Comparison of ENCODE assay signal across 23 cellular contexts in genomic region chr20:57801046-57801445, GRCh38.
"Had no signal": no experiment of that assay in that cellular context is flagged by ENCODE, and none has a peak within 500 bp of the region (broad histone marks: within the 10 kb centered on the region; RNA-seq: fewer than 3 reads in every experiment).

No MANE protein-coding gene starts in this region.

- H3K36me3 Mint-ChIP-seq: activated naive CD4-positive, alpha-beta T cell treated with anti-CD3 and anti-CD28 coated beads, Interleukin-2, amount 50 U/mL, for 72 hours; natural killer cell; neural progenitor cell had no signal

- H3K9me3 ChIP-seq: breast epithelium, gastroesophageal sphincter, lower lobe of right lung, spleen, tibial nerve had no signal

- H3K27ac Mint-ChIP-seq: activated CD4-positive, alpha-beta memory T cell treated with anti-CD3 and anti-CD28 coated beads, Interleukin-2, amount 10 ng/mL, durations not matched to agents 7 days and 5 days; activated CD4-positive, alpha-beta T cell treated with anti-CD3 and anti-CD28 coated beads, Interleukin-2, amount 10 ng/mL, durations not matched to agents 7 days and 5 days; activated naive CD4-positive, alpha-beta T cell treated with anti-CD3 and anti-CD28 coated beads, Interleukin-2, amount 50 U/mL, for 72 hours; activated T-cell treated with anti-CD3 and anti-CD28 coated beads, Interleukin-2, amount 50 U/mL, for 24 hours; natural killer cell; neural progenitor cell had no signal

- H3K9me3 Mint-ChIP-seq: activated CD4-positive, alpha-beta memory T cell treated with anti-CD3 and anti-CD28 coated beads, Interleukin-2, amount 10 ng/mL, durations not matched to agents 7 days and 5 days; activated CD4-positive, alpha-beta T cell treated with anti-CD3 and anti-CD28 coated beads, Interleukin-2, amount 10 ng/mL, durations not matched to agents 7 days and 5 days; activated naive CD4-positive, alpha-beta T cell treated with anti-CD3 and anti-CD28 coated beads, Interleukin-2, amount 50 U/mL, for 72 hours; activated T-cell treated with anti-CD3 and anti-CD28 coated beads, Interleukin-2, amount 50 U/mL, for 24 hours; natural killer cell; neural progenitor cell had no signal

- ATAC-seq: activated CD4-positive, CD25-positive, alpha-beta regulatory T cell treated with anti-CD3 and anti-CD28 coated beads, Interleukin-2, amount 50 U/mL, for 24 hours; activated naive CD4-positive, alpha-beta T cell treated with anti-CD3 and anti-CD28 coated beads, Interleukin-2, amount 50 U/mL, for 72 hours; gastroesophageal sphincter; left lobe of liver; lower lobe of right lung; natural killer cell; right cardiac atrium had no signal

- H2AFZ ChIP-seq: neural progenitor cell had no signal

- H3K27ac ChIP-seq: breast epithelium, gastroesophageal sphincter, lower lobe of right lung, neural progenitor cell, spleen, tibial nerve, VCaP had no signal

- H3K27me3 ChIP-seq: breast epithelium, gastroesophageal sphincter, neural progenitor cell, spleen, tibial nerve had no signal

- H3K27me3 Mint-ChIP-seq: activated T-cell treated with anti-CD3 and anti-CD28 coated beads, Interleukin-2, amount 50 U/mL, for 24 hours had no signal

- H3K9ac ChIP-seq: neural progenitor cell had no signal

- H3K36me3 ChIP-seq: breast epithelium, gastroesophageal sphincter, lower lobe of right lung, neural progenitor cell, spleen, tibial nerve had no signal

- DNase-seq: activated CD4-positive, alpha-beta memory T cell treated with anti-CD3 and anti-CD28 coated beads, Interleukin-2, amount 10 ng/mL, durations not matched to agents 7 days and 5 days; activated CD4-positive, alpha-beta T cell treated with anti-CD3 and anti-CD28 coated beads, Interleukin-2, amount 10 ng/mL, durations not matched to agents 7 days and 5 days; activated CD8-positive, alpha-beta memory T cell treated with anti-CD3 and anti-CD28 coated beads, Interleukin-2, amount 50 U/mL, for 48 hours; activated naive CD4-positive, alpha-beta T cell; activated T-cell treated with anti-CD3 and anti-CD28 coated beads, Interleukin-2, amount 50 U/mL, for 24 hours; central memory CD4-positive, alpha-beta T cell; hippocampal formation; kidney glomerular epithelial cell; lower lobe of right lung; mesendoderm; natural killer cell; right cardiac atrium; spleen; stimulated activated naive CD4-positive, alpha-beta T cell treated with Interleukin-2 at 50 U/mL for 16 hours; T-helper 9 cell had no signal

- H3K4me3 ChIP-seq: breast epithelium, gastroesophageal sphincter, lower lobe of right lung, neural progenitor cell, spleen, tibial nerve had no signal

- H3K4me1 Mint-ChIP-seq: activated CD4-positive, alpha-beta memory T cell treated with anti-CD3 and anti-CD28 coated beads, Interleukin-2, amount 10 ng/mL, durations not matched to agents 7 days and 5 days; activated CD4-positive, alpha-beta T cell treated with anti-CD3 and anti-CD28 coated beads, Interleukin-2, amount 10 ng/mL, durations not matched to agents 7 days and 5 days; natural killer cell had no signal

- H3K4me2 ChIP-seq: neural progenitor cell had no signal

- H3K4me1 ChIP-seq: breast epithelium, gastroesophageal sphincter, lower lobe of right lung, neural progenitor cell, tibial nerve had no signal

- H3K4me3 Mint-ChIP-seq: activated CD4-positive, alpha-beta memory T cell treated with anti-CD3 and anti-CD28 coated beads, Interleukin-2, amount 10 ng/mL, durations not matched to agents 7 days and 5 days; activated CD4-positive, alpha-beta T cell treated with anti-CD3 and anti-CD28 coated beads, Interleukin-2, amount 10 ng/mL, durations not matched to agents 7 days and 5 days; activated T-cell treated with anti-CD3 and anti-CD28 coated beads, Interleukin-2, amount 50 U/mL, for 24 hours; natural killer cell; neural progenitor cell had no signal
